ENCODE assay signal across 6 cellular contexts in genomic region chr5:163041254-163041653, GRCh38.
"Had no signal": no experiment of that assay in that cellular context is flagged by ENCODE, and none has a peak within 500 bp of the region (broad histone marks: within the 10 kb centered on the region; RNA-seq: fewer than 3 reads in every experiment).

No MANE protein-coding gene starts in this region.

- H3K9me3 ChIP-seq: HAP-1 had no signal

- H2AFZ ChIP-seq: GM23338 had no signal

- DNase-seq: H7, HFFc6, KG1 had no signal

- H3K4me1 ChIP-seq: HAP-1 had no signal

- H3K36me3 ChIP-seq: HAP-1 had no signal

- H3K4me3 ChIP-seq: GM23338, HAP-1 had no signal

- ATAC-seq: GM23338, HCT116 had no signal

- H3K4me2 ChIP-seq: GM23338 had no signal
